In the genomic region with DNA sequence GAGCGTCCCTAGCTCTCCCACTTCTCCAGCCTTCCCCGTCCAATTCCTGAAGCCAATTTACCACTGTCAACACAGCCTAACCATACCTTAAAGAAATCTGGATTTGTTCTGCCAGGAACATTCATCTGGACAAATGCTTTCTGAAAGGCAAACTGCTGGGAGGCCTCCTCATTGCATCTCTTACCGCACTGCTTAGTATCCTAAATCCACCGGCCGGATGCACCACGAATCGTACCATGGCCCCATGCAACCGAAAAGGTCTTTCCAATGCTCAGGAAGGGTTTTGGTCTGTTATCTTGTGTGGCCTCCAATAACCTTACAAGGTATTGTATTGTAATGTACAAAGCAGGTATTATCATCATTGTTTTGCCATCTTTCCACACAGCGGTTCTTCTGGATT, we compare ENCODE assay signal across 2 cellular contexts.
TF ChIP-seq lines count a peak whose summit lies in the region.

No MANE protein-coding gene starts in this region.

TF ChIP-seq in IMR-90, 13 proteins besides CTCF, POLR2A, EP300 and RAD21:
- TF ChIP-seq, protein P1, sequence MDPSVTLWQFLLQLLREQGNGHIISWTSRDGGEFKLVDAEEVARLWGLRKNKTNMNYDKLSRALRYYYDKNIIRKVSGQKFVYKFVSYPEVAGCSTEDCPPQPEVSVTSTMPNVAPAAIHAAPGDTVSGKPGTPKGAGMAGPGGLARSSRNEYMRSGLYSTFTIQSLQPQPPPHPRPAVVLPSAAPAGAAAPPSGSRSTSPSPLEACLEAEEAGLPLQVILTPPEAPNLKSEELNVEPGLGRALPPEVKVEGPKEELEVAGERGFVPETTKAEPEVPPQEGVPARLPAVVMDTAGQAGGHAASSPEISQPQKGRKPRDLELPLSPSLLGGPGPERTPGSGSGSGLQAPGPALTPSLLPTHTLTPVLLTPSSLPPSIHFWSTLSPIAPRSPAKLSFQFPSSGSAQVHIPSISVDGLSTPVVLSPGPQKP (IDR thresholded peaks at IDR 0.05; ENCODE audit: borderline replicate concordance, low read depth, low read length) = no peak
- TF ChIP-seq CHD1 (IDR thresholded peaks at IDR 0.05; ENCODE audit: low read depth, low read length) (no peak; the same call in 1 of the 2 replicates), MXI1 (IDR thresholded peaks at IDR 0.05; ENCODE audit: borderline replicate concordance, low read depth, low read length) (no peak), NFE2L2 (IDR thresholded peaks at IDR 0.05; ENCODE audit: low read depth, low read length) (no peak), BHLHE40 (IDR thresholded peaks at IDR 0.05; ENCODE audit: low read depth, low read length) (no peak), RFX5 (IDR thresholded peaks at IDR 0.05; ENCODE audit: low read depth, low read length) (no peak), CEBPB (IDR thresholded peaks at IDR 0.05; ENCODE audit: low read depth, low read length) (no peak), FOS (IDR thresholded peaks at IDR 0.05; ENCODE audit: low read depth, low read length) (no peak), MAFK (IDR thresholded peaks at IDR 0.05; ENCODE audit: low read depth, low read length) (no peak), SMC3 (IDR thresholded peaks at IDR 0.05; ENCODE audit: low read depth, low read length) (no peak), RCOR1 (IDR thresholded peaks at IDR 0.05; ENCODE audit: insufficient replicate concordance, low read length) (no peak)
- TF ChIP-seq, protein P2, sequence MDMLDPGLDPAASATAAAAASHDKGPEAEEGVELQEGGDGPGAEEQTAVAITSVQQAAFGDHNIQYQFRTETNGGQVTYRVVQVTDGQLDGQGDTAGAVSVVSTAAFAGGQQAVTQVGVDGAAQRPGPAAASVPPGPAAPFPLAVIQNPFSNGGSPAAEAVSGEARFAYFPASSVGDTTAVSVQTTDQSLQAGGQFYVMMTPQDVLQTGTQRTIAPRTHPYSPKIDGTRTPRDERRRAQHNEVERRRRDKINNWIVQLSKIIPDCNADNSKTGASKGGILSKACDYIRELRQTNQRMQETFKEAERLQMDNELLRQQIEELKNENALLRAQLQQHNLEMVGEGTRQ (IDR thresholded peaks at IDR 0.05; ENCODE audit: low read depth, low read length) = no peak
TF ChIP-seq in IMR-90: peak in this region for 0.

TF ChIP-seq in HepG2, 621 proteins besides CTCF, POLR2A, EP300 and RAD21:
- TF ChIP-seq MATR3 (CRISPR knock-in tag; IDR thresholded peaks at IDR 0.05) (no peak), FOXC1 (CRISPR knock-in tag; IDR thresholded peaks at IDR 0.05; ENCODE audit: borderline replicate concordance) (no peak), RFXAP (CRISPR knock-in tag; IDR thresholded peaks at IDR 0.05; ENCODE audit: borderline replicate concordance) (no peak), NAIF1 (CRISPR knock-in tag; IDR thresholded peaks at IDR 0.05; ENCODE audit: borderline replicate concordance) (no peak), ZSCAN25 (CRISPR knock-in tag; IDR thresholded peaks at IDR 0.05) (no peak), EED (CRISPR knock-in tag; IDR thresholded peaks at IDR 0.05) (no peak), ZNF703 (CRISPR knock-in tag; IDR thresholded peaks at IDR 0.05; ENCODE audit: borderline replicate concordance) (no peak), CAMTA2 (CRISPR knock-in tag; IDR thresholded peaks at IDR 0.05; ENCODE audit: borderline replicate concordance) (no peak), SCMH1 (CRISPR knock-in tag; IDR thresholded peaks at IDR 0.05; ENCODE audit: borderline replicate concordance) (no peak), ZNF34 (CRISPR knock-in tag; IDR thresholded peaks at IDR 0.05; ENCODE audit: borderline replicate concordance) (no peak)
- TF ChIP-seq, protein P3, sequence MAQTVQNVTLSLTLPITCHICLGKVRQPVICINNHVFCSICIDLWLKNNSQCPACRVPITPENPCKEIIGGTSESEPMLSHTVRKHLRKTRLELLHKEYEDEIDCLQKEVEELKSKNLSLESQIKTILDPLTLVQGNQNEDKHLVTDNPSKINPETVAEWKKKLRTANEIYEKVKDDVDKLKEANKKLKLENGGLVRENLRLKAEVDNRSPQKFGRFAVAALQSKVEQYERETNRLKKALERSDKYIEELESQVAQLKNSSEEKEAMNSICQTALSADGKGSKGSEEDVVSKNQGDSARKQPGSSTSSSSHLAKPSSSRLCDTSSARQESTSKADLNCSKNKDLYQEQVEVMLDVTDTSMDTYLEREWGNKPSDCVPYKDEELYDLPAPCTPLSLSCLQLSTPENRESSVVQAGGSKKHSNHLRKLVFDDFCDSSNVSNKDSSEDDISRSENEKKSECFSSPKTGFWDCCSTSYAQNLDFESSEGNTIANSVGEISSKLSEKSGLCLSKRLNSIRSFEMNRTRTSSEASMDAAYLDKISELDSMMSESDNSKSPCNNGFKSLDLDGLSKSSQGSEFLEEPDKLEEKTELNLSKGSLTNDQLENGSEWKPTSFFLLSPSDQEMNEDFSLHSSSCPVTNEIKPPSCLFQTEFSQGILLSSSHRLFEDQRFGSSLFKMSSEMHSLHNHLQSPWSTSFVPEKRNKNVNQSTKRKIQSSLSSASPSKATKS (CRISPR knock-in tag; IDR thresholded peaks at IDR 0.05) = no peak
- TF ChIP-seq, protein P4, sequence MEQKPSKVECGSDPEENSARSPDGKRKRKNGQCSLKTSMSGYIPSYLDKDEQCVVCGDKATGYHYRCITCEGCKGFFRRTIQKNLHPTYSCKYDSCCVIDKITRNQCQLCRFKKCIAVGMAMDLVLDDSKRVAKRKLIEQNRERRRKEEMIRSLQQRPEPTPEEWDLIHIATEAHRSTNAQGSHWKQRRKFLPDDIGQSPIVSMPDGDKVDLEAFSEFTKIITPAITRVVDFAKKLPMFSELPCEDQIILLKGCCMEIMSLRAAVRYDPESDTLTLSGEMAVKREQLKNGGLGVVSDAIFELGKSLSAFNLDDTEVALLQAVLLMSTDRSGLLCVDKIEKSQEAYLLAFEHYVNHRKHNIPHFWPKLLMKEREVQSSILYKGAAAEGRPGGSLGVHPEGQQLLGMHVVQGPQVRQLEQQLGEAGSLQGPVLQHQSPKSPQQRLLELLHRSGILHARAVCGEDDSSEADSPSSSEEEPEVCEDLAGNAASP (CRISPR knock-in tag; IDR thresholded peaks at IDR 0.05; ENCODE audit: borderline replicate concordance) = no peak
- TF ChIP-seq, protein P5, sequence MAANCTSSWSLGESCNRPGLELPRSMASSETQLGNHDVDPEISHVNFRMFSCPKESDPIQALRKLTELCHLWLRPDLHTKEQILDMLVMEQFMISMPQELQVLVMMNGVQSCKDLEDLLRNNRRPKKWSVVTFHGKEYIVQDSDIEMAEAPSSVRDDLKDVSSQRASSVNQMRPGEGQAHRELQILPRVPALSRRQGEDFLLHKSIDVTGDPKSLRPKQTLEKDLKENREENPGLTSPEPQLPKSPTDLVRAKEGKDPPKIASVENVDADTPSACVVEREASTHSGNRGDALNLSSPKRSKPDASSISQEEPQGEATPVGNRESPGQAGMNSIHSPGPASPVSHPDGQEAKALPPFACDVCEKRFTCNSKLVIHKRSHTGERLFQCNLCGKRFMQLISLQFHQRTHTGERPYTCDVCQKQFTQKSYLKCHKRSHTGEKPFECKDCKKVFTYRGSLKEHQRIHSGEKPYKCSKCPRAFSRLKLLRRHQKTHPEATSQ (CRISPR knock-in tag; IDR thresholded peaks at IDR 0.05; ENCODE audit: borderline replicate concordance) = no peak
- TF ChIP-seq, protein P6, sequence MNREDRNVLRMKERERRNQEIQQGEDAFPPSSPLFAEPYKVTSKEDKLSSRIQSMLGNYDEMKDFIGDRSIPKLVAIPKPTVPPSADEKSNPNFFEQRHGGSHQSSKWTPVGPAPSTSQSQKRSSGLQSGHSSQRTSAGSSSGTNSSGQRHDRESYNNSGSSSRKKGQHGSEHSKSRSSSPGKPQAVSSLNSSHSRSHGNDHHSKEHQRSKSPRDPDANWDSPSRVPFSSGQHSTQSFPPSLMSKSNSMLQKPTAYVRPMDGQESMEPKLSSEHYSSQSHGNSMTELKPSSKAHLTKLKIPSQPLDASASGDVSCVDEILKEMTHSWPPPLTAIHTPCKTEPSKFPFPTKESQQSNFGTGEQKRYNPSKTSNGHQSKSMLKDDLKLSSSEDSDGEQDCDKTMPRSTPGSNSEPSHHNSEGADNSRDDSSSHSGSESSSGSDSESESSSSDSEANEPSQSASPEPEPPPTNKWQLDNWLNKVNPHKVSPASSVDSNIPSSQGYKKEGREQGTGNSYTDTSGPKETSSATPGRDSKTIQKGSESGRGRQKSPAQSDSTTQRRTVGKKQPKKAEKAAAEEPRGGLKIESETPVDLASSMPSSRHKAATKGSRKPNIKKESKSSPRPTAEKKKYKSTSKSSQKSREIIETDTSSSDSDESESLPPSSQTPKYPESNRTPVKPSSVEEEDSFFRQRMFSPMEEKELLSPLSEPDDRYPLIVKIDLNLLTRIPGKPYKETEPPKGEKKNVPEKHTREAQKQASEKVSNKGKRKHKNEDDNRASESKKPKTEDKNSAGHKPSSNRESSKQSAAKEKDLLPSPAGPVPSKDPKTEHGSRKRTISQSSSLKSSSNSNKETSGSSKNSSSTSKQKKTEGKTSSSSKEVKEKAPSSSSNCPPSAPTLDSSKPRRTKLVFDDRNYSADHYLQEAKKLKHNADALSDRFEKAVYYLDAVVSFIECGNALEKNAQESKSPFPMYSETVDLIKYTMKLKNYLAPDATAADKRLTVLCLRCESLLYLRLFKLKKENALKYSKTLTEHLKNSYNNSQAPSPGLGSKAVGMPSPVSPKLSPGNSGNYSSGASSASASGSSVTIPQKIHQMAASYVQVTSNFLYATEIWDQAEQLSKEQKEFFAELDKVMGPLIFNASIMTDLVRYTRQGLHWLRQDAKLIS (CRISPR knock-in tag; IDR thresholded peaks at IDR 0.05) = no peak
- TF ChIP-seq, protein P7, sequence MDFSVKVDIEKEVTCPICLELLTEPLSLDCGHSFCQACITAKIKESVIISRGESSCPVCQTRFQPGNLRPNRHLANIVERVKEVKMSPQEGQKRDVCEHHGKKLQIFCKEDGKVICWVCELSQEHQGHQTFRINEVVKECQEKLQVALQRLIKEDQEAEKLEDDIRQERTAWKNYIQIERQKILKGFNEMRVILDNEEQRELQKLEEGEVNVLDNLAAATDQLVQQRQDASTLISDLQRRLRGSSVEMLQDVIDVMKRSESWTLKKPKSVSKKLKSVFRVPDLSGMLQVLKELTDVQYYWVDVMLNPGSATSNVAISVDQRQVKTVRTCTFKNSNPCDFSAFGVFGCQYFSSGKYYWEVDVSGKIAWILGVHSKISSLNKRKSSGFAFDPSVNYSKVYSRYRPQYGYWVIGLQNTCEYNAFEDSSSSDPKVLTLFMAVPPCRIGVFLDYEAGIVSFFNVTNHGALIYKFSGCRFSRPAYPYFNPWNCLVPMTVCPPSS (IDR thresholded peaks at IDR 0.05) = no peak
- TF ChIP-seq, protein P8, sequence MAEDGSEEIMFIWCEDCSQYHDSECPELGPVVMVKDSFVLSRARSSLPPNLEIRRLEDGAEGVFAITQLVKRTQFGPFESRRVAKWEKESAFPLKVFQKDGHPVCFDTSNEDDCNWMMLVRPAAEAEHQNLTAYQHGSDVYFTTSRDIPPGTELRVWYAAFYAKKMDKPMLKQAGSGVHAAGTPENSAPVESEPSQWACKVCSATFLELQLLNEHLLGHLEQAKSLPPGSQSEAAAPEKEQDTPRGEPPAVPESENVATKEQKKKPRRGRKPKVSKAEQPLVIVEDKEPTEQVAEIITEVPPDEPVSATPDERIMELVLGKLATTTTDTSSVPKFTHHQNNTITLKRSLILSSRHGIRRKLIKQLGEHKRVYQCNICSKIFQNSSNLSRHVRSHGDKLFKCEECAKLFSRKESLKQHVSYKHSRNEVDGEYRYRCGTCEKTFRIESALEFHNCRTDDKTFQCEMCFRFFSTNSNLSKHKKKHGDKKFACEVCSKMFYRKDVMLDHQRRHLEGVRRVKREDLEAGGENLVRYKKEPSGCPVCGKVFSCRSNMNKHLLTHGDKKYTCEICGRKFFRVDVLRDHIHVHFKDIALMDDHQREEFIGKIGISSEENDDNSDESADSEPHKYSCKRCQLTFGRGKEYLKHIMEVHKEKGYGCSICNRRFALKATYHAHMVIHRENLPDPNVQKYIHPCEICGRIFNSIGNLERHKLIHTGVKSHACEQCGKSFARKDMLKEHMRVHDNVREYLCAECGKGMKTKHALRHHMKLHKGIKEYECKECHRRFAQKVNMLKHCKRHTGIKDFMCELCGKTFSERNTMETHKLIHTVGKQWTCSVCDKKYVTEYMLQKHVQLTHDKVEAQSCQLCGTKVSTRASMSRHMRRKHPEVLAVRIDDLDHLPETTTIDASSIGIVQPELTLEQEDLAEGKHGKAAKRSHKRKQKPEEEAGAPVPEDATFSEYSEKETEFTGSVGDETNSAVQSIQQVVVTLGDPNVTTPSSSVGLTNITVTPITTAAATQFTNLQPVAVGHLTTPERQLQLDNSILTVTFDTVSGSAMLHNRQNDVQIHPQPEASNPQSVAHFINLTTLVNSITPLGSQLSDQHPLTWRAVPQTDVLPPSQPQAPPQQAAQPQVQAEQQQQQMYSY (CRISPR knock-in tag; IDR thresholded peaks at IDR 0.05) = no peak
- TF ChIP-seq, protein P9, sequence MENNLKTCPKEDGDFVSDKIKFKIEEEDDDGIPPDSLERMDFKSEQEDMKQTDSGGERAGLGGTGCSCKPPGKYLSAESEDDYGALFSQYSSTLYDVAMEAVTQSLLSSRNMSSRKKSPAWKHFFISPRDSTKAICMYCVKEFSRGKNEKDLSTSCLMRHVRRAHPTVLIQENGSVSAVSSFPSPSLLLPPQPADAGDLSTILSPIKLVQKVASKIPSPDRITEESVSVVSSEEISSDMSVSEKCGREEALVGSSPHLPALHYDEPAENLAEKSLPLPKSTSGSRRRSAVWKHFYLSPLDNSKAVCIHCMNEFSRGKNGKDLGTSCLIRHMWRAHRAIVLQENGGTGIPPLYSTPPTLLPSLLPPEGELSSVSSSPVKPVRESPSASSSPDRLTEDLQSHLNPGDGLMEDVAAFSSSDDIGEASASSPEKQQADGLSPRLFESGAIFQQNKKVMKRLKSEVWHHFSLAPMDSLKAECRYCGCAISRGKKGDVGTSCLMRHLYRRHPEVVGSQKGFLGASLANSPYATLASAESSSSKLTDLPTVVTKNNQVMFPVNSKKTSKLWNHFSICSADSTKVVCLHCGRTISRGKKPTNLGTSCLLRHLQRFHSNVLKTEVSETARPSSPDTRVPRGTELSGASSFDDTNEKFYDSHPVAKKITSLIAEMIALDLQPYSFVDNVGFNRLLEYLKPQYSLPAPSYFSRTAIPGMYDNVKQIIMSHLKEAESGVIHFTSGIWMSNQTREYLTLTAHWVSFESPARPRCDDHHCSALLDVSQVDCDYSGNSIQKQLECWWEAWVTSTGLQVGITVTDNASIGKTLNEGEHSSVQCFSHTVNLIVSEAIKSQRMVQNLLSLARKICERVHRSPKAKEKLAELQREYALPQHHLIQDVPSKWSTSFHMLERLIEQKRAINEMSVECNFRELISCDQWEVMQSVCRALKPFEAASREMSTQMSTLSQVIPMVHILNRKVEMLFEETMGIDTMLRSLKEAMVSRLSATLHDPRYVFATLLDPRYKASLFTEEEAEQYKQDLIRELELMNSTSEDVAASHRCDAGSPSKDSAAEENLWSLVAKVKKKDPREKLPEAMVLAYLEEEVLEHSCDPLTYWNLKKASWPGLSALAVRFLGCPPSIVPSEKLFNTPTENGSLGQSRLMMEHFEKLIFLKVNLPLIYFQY (CRISPR knock-in tag; IDR thresholded peaks at IDR 0.05; ENCODE audit: borderline replicate concordance) = no peak
- TF ChIP-seq, protein P10, sequence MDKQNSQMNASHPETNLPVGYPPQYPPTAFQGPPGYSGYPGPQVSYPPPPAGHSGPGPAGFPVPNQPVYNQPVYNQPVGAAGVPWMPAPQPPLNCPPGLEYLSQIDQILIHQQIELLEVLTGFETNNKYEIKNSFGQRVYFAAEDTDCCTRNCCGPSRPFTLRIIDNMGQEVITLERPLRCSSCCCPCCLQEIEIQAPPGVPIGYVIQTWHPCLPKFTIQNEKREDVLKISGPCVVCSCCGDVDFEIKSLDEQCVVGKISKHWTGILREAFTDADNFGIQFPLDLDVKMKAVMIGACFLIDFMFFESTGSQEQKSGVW (CRISPR knock-in tag; IDR thresholded peaks at IDR 0.05; ENCODE audit: borderline replicate concordance) = no peak
- TF ChIP-seq, protein P11, sequence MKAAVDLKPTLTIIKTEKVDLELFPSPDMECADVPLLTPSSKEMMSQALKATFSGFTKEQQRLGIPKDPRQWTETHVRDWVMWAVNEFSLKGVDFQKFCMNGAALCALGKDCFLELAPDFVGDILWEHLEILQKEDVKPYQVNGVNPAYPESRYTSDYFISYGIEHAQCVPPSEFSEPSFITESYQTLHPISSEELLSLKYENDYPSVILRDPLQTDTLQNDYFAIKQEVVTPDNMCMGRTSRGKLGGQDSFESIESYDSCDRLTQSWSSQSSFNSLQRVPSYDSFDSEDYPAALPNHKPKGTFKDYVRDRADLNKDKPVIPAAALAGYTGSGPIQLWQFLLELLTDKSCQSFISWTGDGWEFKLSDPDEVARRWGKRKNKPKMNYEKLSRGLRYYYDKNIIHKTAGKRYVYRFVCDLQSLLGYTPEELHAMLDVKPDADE (CRISPR knock-in tag; IDR thresholded peaks at IDR 0.05) = no peak
